Comparison of ENCODE assay signal across 13 cellular contexts in the genomic region with DNA sequence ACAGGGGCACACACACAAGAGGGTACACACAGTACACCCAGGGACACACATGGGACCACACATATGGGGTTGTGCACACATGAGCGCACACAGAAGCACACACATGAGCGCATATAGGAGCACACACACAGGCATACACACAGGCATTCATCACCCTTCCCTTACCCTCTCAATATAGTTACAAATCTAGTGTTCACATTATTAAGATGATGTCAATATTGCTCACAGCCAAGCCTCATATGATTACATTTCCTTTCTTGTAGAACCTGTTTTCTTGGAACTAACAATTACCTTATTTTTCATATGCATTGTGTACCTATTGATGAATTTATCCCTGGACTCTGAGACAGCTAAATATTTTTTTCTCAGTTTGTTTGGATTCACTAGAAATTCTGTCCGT.
DNase-seq lines count a peak whose midpoint lies in the region; ATAC-seq, FAIRE-seq and TF ChIP-seq lines count a peak whose summit lies in the region.
"Had no signal": no experiment of that assay in that cellular context is flagged by ENCODE, and none has a peak within 500 bp of the region (broad histone marks: within the 10 kb centered on the region; RNA-seq: fewer than 3 reads in every experiment).

No MANE protein-coding gene starts in this region.

- TF ChIP-seq RAD21 in IMR-90 (IDR thresholded peaks at IDR 0.05; ENCODE audit: low read length), result no peak
- TF ChIP-seq RAD21 in H1 (IDR thresholded peaks at IDR 0.05 in 1 of 2, conservative IDR thresholded peaks at IDR 0.05 in 1 of 2; ENCODE audit: low read depth in 2 of 2, low read length in 2 of 2), result no peak

- peaks cover 5 to 10% of the 10 kb centered on the region in 2 experiments; a peak in 1 of 4 replicates for H3K79me1 ChIP-seq in IMR-90 (ENCODE audit: low read depth in 1 of 2, low read length in 2 of 2)
- H3K79me1 ChIP-seq in H1 (ENCODE audit: low read depth, low read length), result no peaks in the 10 kb centered on the region; the same call in 1 of the 2 replicates
- peaks cover 8% of the 10 kb centered on the region for H3K79me1 ChIP-seq in trophoblast cell (ENCODE audit: low read length)

- H4K8ac ChIP-seq in IMR-90 (ENCODE audit: low read depth in 2 of 2, low read length in 2 of 2), result no peak overlapping the region
- H4K8ac ChIP-seq in H1 (ENCODE audit: extremely low read depth, insufficient read depth, low read length), result no peak overlapping the region; the same call in 1 of the 2 replicates
- no peak overlapping the region for H4K8ac ChIP-seq in trophoblast cell (ENCODE audit: low read depth, low read length)

- H3K23me2 ChIP-seq in H1 (ENCODE audit: low read depth, low read length), result no peaks in the 10 kb centered on the region; the same call in 1 of the 2 replicates

- H3K18ac ChIP-seq in IMR-90 (ENCODE audit: low read depth, low read length) (no peak overlapping the region), H1 (ENCODE audit: extremely low read depth, low read length) (no peak overlapping the region), trophoblast cell (ENCODE audit: low read length) (peak overlapping the region; percentile 2)

- H4K20me1 ChIP-seq in IMR-90 (ENCODE audit: insufficient read depth, low read length) (no peaks in the 10 kb centered on the region), H1 (replicated peaks in 1 of 2; ENCODE audit: control insufficient read depth in 1 of 2, insufficient read depth in 2 of 2, low read length in 2 of 2) (no peaks in the 10 kb centered on the region)

- no peaks in the 10 kb centered on the region for H3K9me3 ChIP-seq in IMR-90 (ENCODE audit: control insufficient read depth, insufficient read depth, low read length)
- no peaks in the 10 kb centered on the region for H3K9me3 ChIP-seq in H1 (ENCODE audit: insufficient read depth in 2 of 2, low read depth in 1 of 2, low read length in 1 of 2)
- no peaks in the 10 kb centered on the region for H3K9me3 ChIP-seq in trophoblast cell (ENCODE audit: insufficient read depth, low read depth, low read length)
- H3K9me3 ChIP-seq in endodermal cell (ENCODE audit: control insufficient read depth, low read length), result no peaks in the 10 kb centered on the region

- no peak for TF ChIP-seq EP300 in H1 (IDR thresholded peaks at IDR 0.05; ENCODE audit: borderline replicate concordance in 1 of 2, low read depth in 2 of 2, low read length in 2 of 2)

- TF ChIP-seq CTCF in IMR-90 (conservative IDR thresholded peaks at IDR 0.05; ENCODE audit: low read depth, low read length), result no peak
- TF ChIP-seq CTCF in H1 (IDR thresholded peaks at IDR 0.05; ENCODE audit: control extremely low read depth in 1 of 3, insufficient read depth in 1 of 3, low read depth in 1 of 3, low read length in 3 of 3), result no peak
- no peak for TF ChIP-seq CTCF in endodermal cell (conservative IDR thresholded peaks at IDR 0.05)

- H3K4me3 ChIP-seq in IMR-90 (ENCODE audit: insufficient read depth, low read depth, low read length) (no peak overlapping the region), H1 (ENCODE audit: extremely low read depth in 1 of 4, insufficient read depth in 2 of 4, low read depth in 3 of 4, low read length in 4 of 4) (no peak overlapping the region), trophoblast cell (ENCODE audit: low read depth, low read length) (no peak overlapping the region), endodermal cell (ENCODE audit: low read length) (no peak overlapping the region)

- no peak overlapping the region for H4K12ac ChIP-seq in trophoblast cell (ENCODE audit: low read depth, low read length)

- no peak overlapping the region for H3K9ac ChIP-seq in IMR-90 (ENCODE audit: low read depth, low read length)
- no peak overlapping the region for H3K9ac ChIP-seq in H1 (replicated peaks in 1 of 4; ENCODE audit: extremely low read depth in 1 of 4, low read depth in 3 of 4, low read length in 3 of 4)
- H3K9ac ChIP-seq in trophoblast cell (ENCODE audit: low read length), result no peak overlapping the region
- no peak overlapping the region for H3K9ac ChIP-seq in endodermal cell (ENCODE audit: extremely low read depth, low read length, poor library complexity, severe bottlenecking)

- H2AK5ac ChIP-seq in IMR-90 (ENCODE audit: low read depth, low read length) (peak overlapping the region; percentile 89), H1 (ENCODE audit: low read depth, low read length) (peak overlapping the region; percentile 94; the same call in 1 of the 2 replicates), trophoblast cell (ENCODE audit: low read length) (no peak overlapping the region)

- POLR2A ChIA-PET in IMR-90 (lab: Charles Lee; ENCODE audit: unreplicated experiment) (no interaction called here), H1 (lab: Charles Lee; ENCODE audit: partially characterized antibody) (interaction anchor here (0.6 kb wide), 1 partner anchor 138 kb away, joined by 3 read pairs; no protein-coding TSS in a partner anchor)
- POLR2A ChIA-PET in activated CD4-positive, alpha-beta T cell treated with anti-CD3 and anti-CD28 coated beads, Interleukin-2, amount 10 ng/mL, durations not matched to agents 7 days and 5 days (lab: Charles Lee), result no interaction called here

- CTCF ChIA-PET in IMR-90 (lab: Yijun Ruan, JAX), result no interaction called here
- CTCF ChIA-PET in H1 (lab: Charles Lee; ENCODE audit: partially characterized antibody), result interaction anchor here (0.6 to 1.1 kb wide), 2 partner anchors 8 to 1385 kb away, joined by 3 read pairs; no protein-coding TSS in a partner anchor
- CTCF ChIA-PET in activated CD4-positive, alpha-beta T cell treated with anti-CD3 and anti-CD28 coated beads, Interleukin-2, amount 10 ng/mL, durations not matched to agents 7 days and 5 days (lab: Charles Lee), result no interaction called here

- H2AK9ac ChIP-seq in IMR-90 (replicated peaks; ENCODE audit: low read depth, low read length, poor library complexity), result no peak overlapping the region

- H3K4me3 Mint-ChIP-seq in activated CD4-positive, alpha-beta T cell treated with anti-CD3 and anti-CD28 coated beads, Interleukin-2, amount 10 ng/mL, durations not matched to agents 7 days and 5 days, result no peak overlapping the region
- no peak overlapping the region for H3K4me3 Mint-ChIP-seq in endodermal cell
- H3K4me3 Mint-ChIP-seq: CD8-positive, alpha-beta T cell had no signal

- H3K4me2 ChIP-seq in IMR-90 (ENCODE audit: low read depth, low read length) (no peak overlapping the region), H1 (ENCODE audit: insufficient read depth in 1 of 2, low read depth in 2 of 2, low read length in 2 of 2) (no peak overlapping the region), trophoblast cell (ENCODE audit: low read length) (no peak overlapping the region)

- H3K27ac Mint-ChIP-seq in activated CD4-positive, alpha-beta T cell treated with anti-CD3 and anti-CD28 coated beads, Interleukin-2, amount 10 ng/mL, durations not matched to agents 7 days and 5 days, result no peak overlapping the region
- no peak overlapping the region for H3K27ac Mint-ChIP-seq in endodermal cell
- H3K27ac Mint-ChIP-seq: CD8-positive, alpha-beta T cell had no signal

- WGBS in IMR-90 (ENCODE audit: extremely low coverage in 2 of 2, insufficient read length in 1 of 2), 2 experiments, result no CpG with 5 or more reads among the region's 3 CpGs
- WGBS in H1 (ENCODE audit: extremely low coverage in 1 of 2, insufficient coverage in 1 of 2, insufficient read length in 1 of 2, insufficient replicate concordance in 2 of 2, low coverage in 1 of 2, low lambda C conversion rate in 2 of 2, missing lambda C conversion rate in 1 of 2), 2 experiments, result 90% methylated on average over 3 of the region's 3 CpGs; no CpG with 5 or more reads in 1 of the 2 experiments
- no CpG with 5 or more reads among the region's 3 CpGs for WGBS in trophoblast cell (ENCODE audit: extremely low coverage, insufficient coverage, insufficient read length)
- 94 to 100% methylated on average over 1 to 3 of the region's 3 CpGs for WGBS in endodermal cell (ENCODE audit: insufficient coverage in 1 of 2, insufficient read length in 1 of 2), 2 experiments

- no peaks in the 10 kb centered on the region for H3K9me3 Mint-ChIP-seq in activated CD4-positive, alpha-beta T cell treated with anti-CD3 and anti-CD28 coated beads, Interleukin-2, amount 10 ng/mL, durations not matched to agents 7 days and 5 days
- no peaks in the 10 kb centered on the region for H3K9me3 Mint-ChIP-seq in endodermal cell
- H3K9me3 Mint-ChIP-seq: CD8-positive, alpha-beta T cell had no signal

- H3K4ac ChIP-seq in IMR-90 (ENCODE audit: low read depth, low read length) (no peak overlapping the region), H1 (replicated peaks; ENCODE audit: insufficient read length, low read depth, low read length) (no peak overlapping the region), trophoblast cell (ENCODE audit: low read depth, low read length) (no peak overlapping the region)

- H2AFZ ChIP-seq in IMR-90 (replicated peaks; ENCODE audit: low read length, poor library complexity) (no peak overlapping the region), H1 (ENCODE audit: low read length) (no peak overlapping the region), trophoblast cell (ENCODE audit: insufficient read depth, low read length, poor library complexity) (no peak overlapping the region)

- H3K14ac ChIP-seq in IMR-90 (replicated peaks; ENCODE audit: low read depth, low read length) (peak overlapping the region; percentile 7; the same call in 1 of the 2 replicates), H1 (ENCODE audit: insufficient read length) (no peak overlapping the region), trophoblast cell (ENCODE audit: low read length) (no peak overlapping the region)

- H3K4me1 ChIP-seq in IMR-90 (ENCODE audit: control insufficient read depth, insufficient read depth, low read length), result peaks cover 3% of the 10 kb centered on the region
- H3K4me1 ChIP-seq in H1 (replicated peaks in 1 of 4; ENCODE audit: control insufficient read depth in 3 of 4, insufficient read depth in 4 of 4, low read length in 3 of 4), result peaks cover 1 to 8% (median 4%) of the 10 kb centered on the region in 4 experiments
- peaks cover 19 to 38% of the 10 kb centered on the region in 2 experiments for H3K4me1 ChIP-seq in trophoblast cell (ENCODE audit: control insufficient read depth in 1 of 2, insufficient read depth in 2 of 2, low read length in 2 of 2)
- peaks cover 13% of the 10 kb centered on the region for H3K4me1 ChIP-seq in endodermal cell (ENCODE audit: control insufficient read depth, insufficient read depth, low read length)

- dilution Hi-C loops in IMR-90 (cut with HindIII; ENCODE audit: low sequenced_read_pairs, unreplicated experiment), result no loop called here

- peaks cover 4% of the 10 kb centered on the region; the same call in 1 of the 2 replicates for H3K9me1 ChIP-seq in IMR-90 (ENCODE audit: insufficient read depth, low read length)

- no peak for DNase-seq in IMR-90
- peak; percentile 55 for DNase-seq in NCI-H748 (lab: John Stamatoyannopoulos, UW; ENCODE audit: unreplicated experiment)
- no peak for DNase-seq in H1 (ENCODE audit: low read depth in 1 of 2, low spot score in 2 of 2)
- DNase-seq in trophoblast cell, result no peak
- no peak for DNase-seq in OCI-M2 (lab: John Stamatoyannopoulos, UW; ENCODE audit: unreplicated experiment)
- DNase-seq in activated CD4-positive, alpha-beta T cell treated with anti-CD3 and anti-CD28 coated beads, Interleukin-2, amount 10 ng/mL, durations not matched to agents 7 days and 5 days, result no peak
- DNase-seq in endodermal cell, result no peak
- DNase-seq: CD8-positive, alpha-beta T cell; EL; HCEC 1CT; NCI-H2107; NCI-H446; RPMI8226 had no signal

- H3K27me3 ChIP-seq in IMR-90 (ENCODE audit: control insufficient read depth, insufficient read depth, low read length), result no peaks in the 10 kb centered on the region; the same call in none of the 2 replicates
- H3K27me3 ChIP-seq in H1 (replicated peaks in 1 of 4; ENCODE audit: control insufficient read depth in 3 of 4, extremely low read depth in 1 of 4, insufficient read depth in 3 of 4, low read length in 3 of 4), result no peaks in the 10 kb centered on the region
- no peaks in the 10 kb centered on the region for H3K27me3 ChIP-seq in trophoblast cell (ENCODE audit: insufficient read depth, low read length)
- no peaks in the 10 kb centered on the region for H3K27me3 ChIP-seq in endodermal cell (ENCODE audit: control insufficient read depth, insufficient read depth, low read length, poor library complexity, severe bottlenecking)

- no peak overlapping the region for H4K5ac ChIP-seq in IMR-90 (ENCODE audit: low read depth, low read length)
- no peak overlapping the region for H4K5ac ChIP-seq in H1 (ENCODE audit: insufficient read length, low read depth, low read length)

- intact Hi-C loops in IMR-90 (cut with micrococcal nuclease), result no loop called here

- H2BK12ac ChIP-seq in H1 (ENCODE audit: low read depth, low read length), result peak overlapping the region; percentile 99
- H2BK12ac ChIP-seq in trophoblast cell (ENCODE audit: low read length), result no peak overlapping the region

- H3K56ac ChIP-seq in IMR-90 (ENCODE audit: extremely low read depth, insufficient read depth, low read length) (no peak overlapping the region), H1 (replicated peaks; ENCODE audit: insufficient read length, low read depth, low read length) (no peak overlapping the region)

- H2BK5ac ChIP-seq in IMR-90 (ENCODE audit: low read depth, low read length, poor library complexity, severe bottlenecking), result no peak overlapping the region
- peak overlapping the region; percentile 86 for H2BK5ac ChIP-seq in H1 (ENCODE audit: low read depth, low read length)
- no peak overlapping the region for H2BK5ac ChIP-seq in trophoblast cell (ENCODE audit: low read depth, low read length, poor library complexity)

- H3K23ac ChIP-seq in IMR-90 (ENCODE audit: low read depth, low read length) (no peak overlapping the region), H1 (ENCODE audit: insufficient read length) (no peak overlapping the region), trophoblast cell (ENCODE audit: low read length) (no peak overlapping the region)

- H4K91ac ChIP-seq in IMR-90 (ENCODE audit: insufficient read depth, low read depth, low read length), result no peak overlapping the region
- no peak overlapping the region for H4K91ac ChIP-seq in H1 (replicated peaks; ENCODE audit: insufficient read length, low read length)
- peak overlapping the region; percentile 1 for H4K91ac ChIP-seq in trophoblast cell (ENCODE audit: low read depth, low read length)

- no peaks in the 10 kb centered on the region for H3K4me1 Mint-ChIP-seq in activated CD4-positive, alpha-beta T cell treated with anti-CD3 and anti-CD28 coated beads, Interleukin-2, amount 10 ng/mL, durations not matched to agents 7 days and 5 days
- peaks cover 18% of the 10 kb centered on the region for H3K4me1 Mint-ChIP-seq in endodermal cell

- TF ChIP-seq POLR2A in IMR-90 (IDR thresholded peaks at IDR 0.05; ENCODE audit: low read depth, low read length) (no peak), H1 (IDR thresholded peaks at IDR 0.05; ENCODE audit: control extremely low read depth in 1 of 2, low read depth in 2 of 2, low read length in 2 of 2) (no peak)

- no peak overlapping the region for H2BK20ac ChIP-seq in IMR-90 (ENCODE audit: low read depth, low read length)
- H2BK20ac ChIP-seq in H1 (ENCODE audit: low read length), result peak overlapping the region; percentile 94; the same call in 1 of the 2 replicates

- H3K36me3 ChIP-seq in IMR-90 (ENCODE audit: control insufficient read depth, insufficient read depth, low read length), result no peaks in the 10 kb centered on the region
- no peaks in the 10 kb centered on the region for H3K36me3 ChIP-seq in H1 (ENCODE audit: control insufficient read depth in 2 of 4, insufficient read depth in 4 of 4, low read length in 3 of 4)
- no peaks in the 10 kb centered on the region for H3K36me3 ChIP-seq in trophoblast cell (ENCODE audit: control insufficient read depth in 1 of 2, insufficient read depth in 2 of 2, low read length in 2 of 2)
- H3K36me3 ChIP-seq in endodermal cell (ENCODE audit: control insufficient read depth, insufficient read depth, low read length), result no peaks in the 10 kb centered on the region

- in situ Hi-C loops in IMR-90 (cut with MboI; ENCODE audit: low sequenced_read_pairs), result no loop called here

- H2BK120ac ChIP-seq in IMR-90 (ENCODE audit: low read depth, low read length) (no peak overlapping the region), H1 (replicated peaks; ENCODE audit: low read depth, low read length) (no peak overlapping the region), trophoblast cell (ENCODE audit: insufficient read depth, low read length, poor library complexity) (no peak overlapping the region)

- no TSS peak for BruUV-seq in IMR-90 (replicated peaks; lab: Mats Ljungman, UMichigan)

- H2BK15ac ChIP-seq in IMR-90 (ENCODE audit: low read depth, low read length) (no peak overlapping the region), H1 (ENCODE audit: low read length) (peak overlapping the region; percentile 99; the same call in 1 of the 2 replicates)

- ATAC-seq in IMR-90 (ENCODE audit: low read depth), result no peak
- ATAC-seq: CD8-positive, alpha-beta T cell had no signal

- H3K27ac ChIP-seq in IMR-90 (ENCODE audit: insufficient read depth, low read length) (no peak overlapping the region), H1 (ENCODE audit: low read depth, low read length) (no peak overlapping the region), trophoblast cell (ENCODE audit: low read depth, low read length) (no peak overlapping the region), endodermal cell (ENCODE audit: low read depth, low read length) (no peak overlapping the region)

- FAIRE-seq in H1 (lab: Jason Lieb, UNC), result no peak

- no peaks in the 10 kb centered on the region for H3K36me3 Mint-ChIP-seq in activated CD4-positive, alpha-beta T cell treated with anti-CD3 and anti-CD28 coated beads, Interleukin-2, amount 10 ng/mL, durations not matched to agents 7 days and 5 days (ENCODE audit: low read depth)
- no peaks in the 10 kb centered on the region for H3K36me3 Mint-ChIP-seq in endodermal cell (ENCODE audit: low read depth)
- H3K36me3 Mint-ChIP-seq: CD8-positive, alpha-beta T cell had no signal

- H3K79me2 ChIP-seq in H1 (ENCODE audit: control insufficient read depth in 1 of 2, insufficient read depth in 2 of 2, low read length in 2 of 2), result no peaks in the 10 kb centered on the region
- no peaks in the 10 kb centered on the region for H3K79me2 ChIP-seq in trophoblast cell (ENCODE audit: control insufficient read depth, insufficient read depth, low read length, poor library complexity)

- H3K27me3 Mint-ChIP-seq in activated CD4-positive, alpha-beta T cell treated with anti-CD3 and anti-CD28 coated beads, Interleukin-2, amount 10 ng/mL, durations not matched to agents 7 days and 5 days, result peaks cover 5% of the 10 kb centered on the region
- H3K27me3 Mint-ChIP-seq in endodermal cell (ENCODE audit: insufficient read depth), result no peaks in the 10 kb centered on the region
